ENCODE assay signal across 1 cellular context in genomic region chr4:152828122-152828521, GRCh38.
TF ChIP-seq lines count a peak whose summit lies in the region.

No MANE protein-coding gene starts in this region.

TF ChIP-seq in HepG2, 621 proteins besides CTCF, POLR2A, EP300 and RAD21:
- peak; percentile 52 for TF ChIP-seq ZNF7 (CRISPR knock-in tag; IDR thresholded peaks at IDR 0.05)
- no peak for TF ChIP-seq RNF2 (conservative IDR thresholded peaks at IDR 0.05; ENCODE audit: low read depth)
- TF ChIP-seq, protein P1, sequence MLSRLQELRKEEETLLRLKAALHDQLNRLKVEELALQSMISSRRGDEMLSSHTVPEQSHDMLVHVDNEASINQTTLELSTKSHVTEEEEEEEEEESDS (CRISPR knock-in tag; IDR thresholded peaks at IDR 0.05; ENCODE audit: borderline replicate concordance), result no peak
